ENCODE assay signal across 8 cellular contexts in genomic region chrX:47144626-47145407, GRCh38. TPM values are rescaled to one million over a fixed set of nuclear protein-coding genes. Genes with fewer than 3 reads are reported as not detected.
DNase-seq lines count a peak whose midpoint lies in the region; ATAC-seq and TF ChIP-seq lines count a peak whose summit lies in the region.

Gene NDUFB11, minus strand, starts transcription at chrX:47144702. Its CDS starts 23 bp downstream, at chrX:47144679.
Gene RBM10, plus strand, starts transcription at chrX:47145221. Its CDS starts 2,261 bp downstream, at chrX:47147482.

- peak within 1 kb of the TSS; percentile 93 to 95 for H3K27ac ChIP-seq in left lung

- ATAC-seq in GM19372 (IDR thresholded peaks at IDR 0.05; ENCODE audit: low read depth, unreplicated experiment) = peak; percentile 92
- ATAC-seq in HG03558 (IDR thresholded peaks at IDR 0.05; ENCODE audit: extremely low read depth, unreplicated experiment) = peak; percentile 73
- peak; percentile 97 for ATAC-seq in left lung

- H3K4me1 ChIP-seq in left lung = peaks cover 0 to 27% of the 10 kb centered on the region in 2 donors

- peaks cover 0 to 7% of the 10 kb centered on the region in 2 donors for H3K27me3 ChIP-seq in left lung

- no peaks in the 10 kb centered on the region for H3K9me3 ChIP-seq in left lung

- H3K4me3 ChIP-seq in left lung = peak within 1 kb of the TSS; percentile 45 to 56

- intact Hi-C loops in left lung (cut with DNase I) = no loop called here

- peak; percentile 61 to 75 for TF ChIP-seq CTCF in left lung (IDR thresholded peaks at IDR 0.05)

- H3K36me3 ChIP-seq in left lung = peaks cover 0 to 16% of the 10 kb centered on the region in 2 donors

- DNase-seq in CD1c-positive myeloid dendritic cell (ENCODE audit: extremely low spot score) (peak; percentile 94), NCI-H748 (lab: John Stamatoyannopoulos, UW; ENCODE audit: unreplicated experiment) (peak; percentile 95), cortex of kidney (lab: John Stamatoyannopoulos, UW) (peak; percentile 2), left lung (peak; percentile 94 to 95)
- peak; percentile 84 for DNase-seq in activated CD4-positive, alpha-beta T cell treated with anti-CD3 and anti-CD28 coated beads, Interleukin-2, amount 50 U/mL, for 1 hour
- DNase-seq in stimulated activated CD4-positive, alpha-beta T cell treated with anti-CD3 and anti-CD28 coated beads, Interleukin-2, amount 100 ng/mL, for 48 hours = peak; percentile 78

RNA-seq across cellular contexts. Expression of gene NDUFB11, which starts in this region (rescaled TPM):
- 10 to 100 TPM; 58.5 to 80.4 TPM for total RNA-seq in left lung

RNA-seq across cellular contexts. Expression of gene RBM10, which starts in this region (rescaled TPM):
- total RNA-seq in left lung = 10 to 100 TPM; 31.6 to 32.2 TPM

Comparison
In these comparisons a context has a peak if more than half of its experiments do, and no peak if none do; other contexts are left out.
1. Peak in every context shown above with its lines: DNase-seq, ATAC-seq, H3K4me3 ChIP-seq and H3K27ac ChIP-seq.
2. DNase-seq: peak in every context shown above with its lines; median percentile 95 in NCI-H748; 94 in left lung; 94 in CD1c-positive myeloid dendritic cell; 84 in activated CD4-positive, alpha-beta T cell treated with anti-CD3 and anti-CD28 coated beads, Interleukin-2, amount 50 U/mL, for 1 hour; 78 in stimulated activated CD4-positive, alpha-beta T cell treated with anti-CD3 and anti-CD28 coated beads, Interleukin-2, amount 100 ng/mL, for 48 hours; 2 in cortex of kidney.